ENCODE assay signal across 8 cellular contexts in genomic region chr15:56917652-56918045, GRCh38. TPM values are rescaled to one million over a fixed set of nuclear protein-coding genes. Genes with fewer than 3 reads are reported as not detected.
DNase-seq lines count a peak whose midpoint lies in the region; ATAC-seq and TF ChIP-seq lines count a peak whose summit lies in the region.

No MANE protein-coding gene starts in this region.

- ATAC-seq in left lung (peak; percentile 6), HG02588 (IDR thresholded peaks at IDR 0.05; ENCODE audit: unreplicated experiment) (no peak)

- DNase-seq in Caco-2 (peak; percentile 4 to 31), MCF 10A (ENCODE audit: unreplicated experiment) (no peak), left lung (peak in 1 of 2 donors; percentile 33), substantia nigra (lab: John Stamatoyannopoulos, UW) (peak in 17 of 49 donors; percentile 31 to 70 (median 46)), iPS-NIHi7 (ENCODE audit: extremely low spot score) (no peak), NCI-H1105 (lab: John Stamatoyannopoulos, UW) (no peak)

- H3K4me1 Mint-ChIP-seq in Caco-2 (ENCODE audit: low read depth, unreplicated experiment) (no peaks in the 10 kb centered on the region), MCF 10A (ENCODE audit: insufficient read depth, unreplicated experiment) (peaks cover 6% of the 10 kb centered on the region)

- no peaks in the 10 kb centered on the region for H3K27me3 ChIP-seq in Caco-2 (replicated peaks; ENCODE audit: control insufficient read depth, insufficient read depth, low read length)
- H3K27me3 ChIP-seq in HUES64 (ENCODE audit: insufficient read depth, low read length) = peaks cover 10% of the 10 kb centered on the region
- H3K27me3 ChIP-seq in left lung = no peaks in the 10 kb centered on the region

- H3K27ac Mint-ChIP-seq in Caco-2 (ENCODE audit: unreplicated experiment) = peak overlapping the region; percentile 63
- peak overlapping the region; percentile 75 for H3K27ac Mint-ChIP-seq in MCF 10A (ENCODE audit: low read depth, unreplicated experiment)

- peak overlapping the region; percentile 94 for H3K27ac ChIP-seq in HUES64 (ENCODE audit: low read depth, low read length)
- H3K27ac ChIP-seq in left lung = peak overlapping the region; percentile 94 to 96
- peak overlapping the region; percentile 96 for H3K27ac ChIP-seq in substantia nigra (ENCODE audit: low read depth, low read length, poor library complexity, severe bottlenecking)

- H3K27me3 Mint-ChIP-seq in Caco-2 (ENCODE audit: insufficient read depth, unreplicated experiment) = no peaks in the 10 kb centered on the region
- no peaks in the 10 kb centered on the region for H3K27me3 Mint-ChIP-seq in MCF 10A (ENCODE audit: insufficient read depth, unreplicated experiment)

- H3K36me3 Mint-ChIP-seq in Caco-2 (ENCODE audit: insufficient read depth, unreplicated experiment) (peaks cover 14% of the 10 kb centered on the region), MCF 10A (ENCODE audit: insufficient read depth, unreplicated experiment) (peaks cover 19% of the 10 kb centered on the region)

- 21% methylated on average over 9 of the region's 9 CpGs for WGBS in HUES64

- CTCF ChIA-PET in Caco-2 (lab: Charles Lee) (interaction anchor here (0.6 to 1.1 kb wide), 3 partner anchors 30 to 220 kb away, joined by 3 to 10 read pairs (median 3); no protein-coding TSS in a partner anchor), MCF 10A (lab: Yijun Ruan, JAX) (interaction anchor here (0.5 to 1.7 kb wide), 17 partner anchors 12 to 423 kb away, joined by 3 to 9 read pairs (median 3); no protein-coding TSS in a partner anchor)

- no peaks in the 10 kb centered on the region for H3K9me3 ChIP-seq in Caco-2
- no peaks in the 10 kb centered on the region for H3K9me3 ChIP-seq in HUES64 (ENCODE audit: insufficient read depth, low read depth, low read length)
- H3K9me3 ChIP-seq in left lung = no peaks in the 10 kb centered on the region

- no peaks in the 10 kb centered on the region for H3K9me3 Mint-ChIP-seq in Caco-2 (ENCODE audit: unreplicated experiment)
- no peaks in the 10 kb centered on the region for H3K9me3 Mint-ChIP-seq in MCF 10A (ENCODE audit: unreplicated experiment)

- H3K4me3 ChIP-seq in Caco-2 (ENCODE audit: low read depth, low read length) (peak overlapping the region; percentile 92), HUES64 (ENCODE audit: low read length) (peak overlapping the region; percentile 95), left lung (peak overlapping the region; percentile 78 to 79)

- no peaks in the 10 kb centered on the region for H3K36me3 ChIP-seq in Caco-2 (ENCODE audit: control insufficient read depth, insufficient read depth, low read length)
- peaks cover 20% of the 10 kb centered on the region for H3K36me3 ChIP-seq in HUES64 (ENCODE audit: insufficient read depth, low read length)
- peaks cover 0 to 6% of the 10 kb centered on the region in 2 donors for H3K36me3 ChIP-seq in left lung

- intact Hi-C loops in Caco-2 (cut with micrococcal nuclease; ENCODE audit: unreplicated experiment) (loop anchor here (1.0 to 2.0 kb wide), 3 partner anchors 30 to 221 kb away; no protein-coding TSS in a partner anchor), MCF 10A (cut with micrococcal nuclease) (loop anchor here (1.0 to 5.0 kb wide), 5 partner anchors 30 to 390 kb away; no protein-coding TSS in a partner anchor), left lung (cut with DNase I) (no loop called here)

- H3K4me3 Mint-ChIP-seq in Caco-2 (ENCODE audit: unreplicated experiment) (peak overlapping the region; percentile 99), MCF 10A (ENCODE audit: unreplicated experiment) (peak overlapping the region; percentile 85)

- H3K4me1 ChIP-seq in Caco-2 (peaks cover 14% of the 10 kb centered on the region), HUES64 (ENCODE audit: insufficient read depth, low read length) (peaks cover 14% of the 10 kb centered on the region), left lung (peaks cover 10 to 40% of the 10 kb centered on the region in 2 donors)

- BruUV-seq in Caco-2 (replicated peaks; lab: Mats Ljungman, UMichigan) (no TSS peak), MCF 10A (replicated peaks; lab: Mats Ljungman, UMichigan) (no TSS peak)

- POLR2A ChIA-PET in Caco-2 (lab: Charles Lee) (interaction anchor here (0.6 to 1.3 kb wide), 4 partner anchors 22 to 453 kb away, joined by 3 to 16 read pairs (median 6); partner anchors contain the start of gene MNS1), MCF 10A (lab: Yijun Ruan, JAX) (interaction anchor here (0.6 to 3.9 kb wide), 21 partner anchors 9 to 319 kb away, joined by 3 to 88 read pairs (median 4); partner anchors contain the start of gene ZNF280D)

- TF ChIP-seq CTCF in Caco-2 (IDR thresholded peaks at IDR 0.05; ENCODE audit: insufficient read depth in 1 of 2, low read depth in 1 of 2, low read length in 1 of 2, severe bottlenecking in 1 of 2, unreplicated experiment in 1 of 2) (no peak), MCF 10A (IDR thresholded peaks at IDR 0.05; ENCODE audit: unreplicated experiment) (no peak), left lung (IDR thresholded peaks at IDR 0.05) (no peak)

- peak overlapping the region; percentile 96 for H3K9ac ChIP-seq in HUES64 (ENCODE audit: low read depth, low read length)

RNA-seq across cellular contexts. Expression of gene TCF12, which starts 0.8 kb away (rescaled TPM):
- total RNA-seq in Caco-2 (2022) (64.4 and 68.8 TPM in 2 replicates), MCF 10A (2022) (140 and 163 TPM in 2 replicates), left lung (100 to 1,000 TPM; 106 to 116 TPM)
- polyA plus RNA-seq in HUES64 (2013, experiment 1 of 2) = 74.5 TPM
- polyA plus RNA-seq in HUES64 (2013, experiment 2 of 2) = 99.2 TPM

Comparison
In these comparisons a context has a peak if more than half of its experiments do, and no peak if none do; other contexts are left out.
1. DNase-seq: peak in Caco-2 (2 of 2); none in MCF 10A (single experiment), iPS-NIHi7 (single experiment) and NCI-H1105 (single experiment).
2. intact Hi-C loops: an anchor here in Caco-2 (1.0 to 2.0 kb wide) and MCF 10A (1.0 to 5.0 kb wide); none called in left lung.
3. Peak in every context shown above with its lines, with median percentiles within 50 percentile points of each other: H3K4me3 ChIP-seq and H3K27ac ChIP-seq.